8 cellular contexts compared by ENCODE assay signal in genomic region chr1:87327362-87328120, GRCh38. TPM values are rescaled to one million over a fixed set of nuclear protein-coding genes. Genes with fewer than 3 reads are reported as not detected.
DNase-seq lines count a peak whose midpoint lies in the region; ATAC-seq and TF ChIP-seq lines count a peak whose summit lies in the region.

No MANE protein-coding gene starts in this region.

- no peaks in the 10 kb centered on the region for H4K20me1 ChIP-seq in OCI-LY1 (ENCODE audit: insufficient read depth, low read length)

- no peaks in the 10 kb centered on the region for H3K9me3 ChIP-seq in CD8-positive, alpha-beta memory T cell (ENCODE audit: low read length)
- H3K9me3 ChIP-seq in OCI-LY1 (ENCODE audit: low read length) (no peaks in the 10 kb centered on the region), endodermal cell (ENCODE audit: control insufficient read depth, low read length) (no peaks in the 10 kb centered on the region), neutrophil (no peaks in the 10 kb centered on the region)

- H3K36me3 Mint-ChIP-seq in CD8-positive, alpha-beta memory T cell = peaks cover 0 to 19% (median 0%) of the 10 kb centered on the region in 3 donors
- peaks cover 6% of the 10 kb centered on the region for H3K36me3 Mint-ChIP-seq in endodermal cell (ENCODE audit: low read depth)

- CTCF ChIA-PET in CD8-positive, alpha-beta memory T cell (lab: Charles Lee) = interaction anchor here (1.6 to 1.9 kb wide), 3 partner anchors 10 to 626 kb away, joined by 3 to 8 read pairs (median 6); no protein-coding TSS in a partner anchor

- H3K27me3 ChIP-seq in CD8-positive, alpha-beta memory T cell (ENCODE audit: insufficient read depth, low read length, poor library complexity, severe bottlenecking) = no peaks in the 10 kb centered on the region
- H3K27me3 ChIP-seq in OCI-LY1 (ENCODE audit: insufficient read depth, low read length) (no peaks in the 10 kb centered on the region), endodermal cell (ENCODE audit: control insufficient read depth, insufficient read depth, low read length, poor library complexity, severe bottlenecking) (no peaks in the 10 kb centered on the region), neutrophil (no peaks in the 10 kb centered on the region)

- H3K4me3 Mint-ChIP-seq in CD8-positive, alpha-beta memory T cell = peak overlapping the region; percentile 87 to 99 (median 91)
- peak overlapping the region; percentile 74 for H3K4me3 Mint-ChIP-seq in endodermal cell

- peaks cover 21% of the 10 kb centered on the region for H3K4me1 ChIP-seq in CD8-positive, alpha-beta memory T cell (ENCODE audit: insufficient read depth, low read length)
- peaks cover 38% of the 10 kb centered on the region for H3K4me1 ChIP-seq in OCI-LY1 (ENCODE audit: insufficient read depth, low read length, severe bottlenecking)
- H3K4me1 ChIP-seq in endodermal cell (ENCODE audit: control insufficient read depth, insufficient read depth, low read length) = peaks cover 2% of the 10 kb centered on the region
- H3K4me1 ChIP-seq in neutrophil (ENCODE audit: control insufficient read depth in 1 of 2, insufficient read depth in 1 of 2, low read depth in 1 of 2, low read length in 1 of 2) = peaks cover 35 to 36% of the 10 kb centered on the region in 2 experiments

- no peaks in the 10 kb centered on the region for H3K36me3 ChIP-seq in CD8-positive, alpha-beta memory T cell (ENCODE audit: insufficient read depth, low read length)
- peaks cover 6% of the 10 kb centered on the region for H3K36me3 ChIP-seq in OCI-LY1 (ENCODE audit: insufficient read depth, low read length)
- no peaks in the 10 kb centered on the region for H3K36me3 ChIP-seq in endodermal cell (ENCODE audit: control insufficient read depth, insufficient read depth, low read length)
- H3K36me3 ChIP-seq in neutrophil = peaks cover 6% of the 10 kb centered on the region

- no peaks in the 10 kb centered on the region for H3K9me2 ChIP-seq in OCI-LY1 (ENCODE audit: low read depth, low read length)

- H3K4me3 ChIP-seq in CD8-positive, alpha-beta memory T cell (ENCODE audit: low read length) = peak overlapping the region; percentile 9
- H3K4me3 ChIP-seq in OCI-LY1 (ENCODE audit: low read depth, low read length, poor library complexity, severe bottlenecking) (peak overlapping the region; percentile 80), endodermal cell (ENCODE audit: low read length) (peak overlapping the region; percentile 84), neutrophil (ENCODE audit: low read depth in 1 of 2, low read length in 1 of 2) (peak overlapping the region; percentile 79 to 81)

- peak overlapping the region; percentile 89 for H3K4me2 ChIP-seq in OCI-LY1 (ENCODE audit: low read length)

- POLR2A ChIA-PET in CD8-positive, alpha-beta memory T cell (lab: Charles Lee) = interaction anchor here (0.6 to 1.3 kb wide), 2 partner anchors 116 to 413 kb away, joined by 3 to 4 read pairs; partner anchors contain the start of genes HS2ST1 and SELENOF

- H3K9ac ChIP-seq in OCI-LY1 (ENCODE audit: low read length) = peak overlapping the region; percentile 58
- H3K9ac ChIP-seq in endodermal cell (ENCODE audit: extremely low read depth, low read length, poor library complexity, severe bottlenecking) = peak overlapping the region; percentile 70

- peaks cover 30 to 47% (median 44%) of the 10 kb centered on the region in 3 donors for H3K4me1 Mint-ChIP-seq in CD8-positive, alpha-beta memory T cell
- H3K4me1 Mint-ChIP-seq in endodermal cell = peaks cover 17% of the 10 kb centered on the region

- WGBS in endodermal cell (ENCODE audit: insufficient coverage in 1 of 2, insufficient read length in 1 of 2), 2 experiments = 54 to 55% methylated on average over 4 to 9 of the region's 9 CpGs

- H2AFZ ChIP-seq in OCI-LY1 (ENCODE audit: low read length) = no peak overlapping the region

- TF ChIP-seq CTCF in OCI-LY1 (IDR thresholded peaks at IDR 0.05; ENCODE audit: low read length) (no peak), endodermal cell (conservative IDR thresholded peaks at IDR 0.05) (no peak), neutrophil (IDR thresholded peaks at IDR 0.05) (no peak)

- no peaks in the 10 kb centered on the region for H3K79me2 ChIP-seq in OCI-LY1 (ENCODE audit: insufficient read depth, low read length)

- no peak for ATAC-seq in GM21825 (IDR thresholded peaks at IDR 0.05; ENCODE audit: unreplicated experiment)

- no peaks in the 10 kb centered on the region for H3K27me3 Mint-ChIP-seq in CD8-positive, alpha-beta memory T cell
- H3K27me3 Mint-ChIP-seq in endodermal cell (ENCODE audit: insufficient read depth) = no peaks in the 10 kb centered on the region

- H3F3A ChIP-seq in OCI-LY1 (ENCODE audit: insufficient read depth, low read length) = 0 out of 2 replicates have a peak, but pooled peaks cover 3% of the 10 kb centered on the region

- no peak for DNase-seq in CD8-positive, alpha-beta memory T cell
- DNase-seq in endodermal cell (no peak), NCI-H2171 treated with DMSO at 0.1 percent for 48 hours (lab: John Stamatoyannopoulos, UW) (no peak), GM19238 (ENCODE audit: insufficient read length, low spot score) (no peak), NCI-H1417 treated with DMSO at 0.1 percent for 48 hours (lab: John Stamatoyannopoulos, UW) (no peak)

- H3K9me3 Mint-ChIP-seq in CD8-positive, alpha-beta memory T cell = no peaks in the 10 kb centered on the region
- H3K9me3 Mint-ChIP-seq in endodermal cell = no peaks in the 10 kb centered on the region

- peak overlapping the region; percentile 69 to 99 (median 89) for H3K27ac Mint-ChIP-seq in CD8-positive, alpha-beta memory T cell
- H3K27ac Mint-ChIP-seq in endodermal cell = peak overlapping the region; percentile 91

- H3K27ac ChIP-seq in CD8-positive, alpha-beta memory T cell (ENCODE audit: low read depth, low read length) = peak overlapping the region; percentile 27
- H3K27ac ChIP-seq in OCI-LY1 (ENCODE audit: low read depth, low read length, poor library complexity, severe bottlenecking) = no peak overlapping the region
- peak overlapping the region; percentile 91 for H3K27ac ChIP-seq in endodermal cell (ENCODE audit: low read depth, low read length)
- H3K27ac ChIP-seq in neutrophil = peak overlapping the region; percentile 91

RNA-seq across cellular contexts. Expression of gene LMO4, which starts 1.1 kb away (rescaled TPM):
- total RNA-seq in CD8-positive, alpha-beta memory T cell = 10 to 100 TPM; 36.4 to 36.5 TPM
- polyA plus RNA-seq in CD8-positive, alpha-beta memory T cell = 23.2 TPM
- 10 to 100 TPM; 38.3 to 49.3 TPM for total RNA-seq in endodermal cell
- polyA plus RNA-seq in endodermal cell (2013, experiment 1 of 2) = 105 TPM
- 97.7 TPM for polyA plus RNA-seq in endodermal cell (2013, experiment 2 of 2)

Comparison
In these comparisons a context has a peak if more than half of its experiments do, and no peak if none do; other contexts are left out.
1. H3K4me3 ChIP-seq: peak in every context shown above with its lines; median percentile 84 in endodermal cell; 80 in OCI-LY1; 80 in neutrophil; 9 in CD8-positive, alpha-beta memory T cell.